Comparison of ENCODE assay signal across 11 cellular contexts in the genomic region with DNA sequence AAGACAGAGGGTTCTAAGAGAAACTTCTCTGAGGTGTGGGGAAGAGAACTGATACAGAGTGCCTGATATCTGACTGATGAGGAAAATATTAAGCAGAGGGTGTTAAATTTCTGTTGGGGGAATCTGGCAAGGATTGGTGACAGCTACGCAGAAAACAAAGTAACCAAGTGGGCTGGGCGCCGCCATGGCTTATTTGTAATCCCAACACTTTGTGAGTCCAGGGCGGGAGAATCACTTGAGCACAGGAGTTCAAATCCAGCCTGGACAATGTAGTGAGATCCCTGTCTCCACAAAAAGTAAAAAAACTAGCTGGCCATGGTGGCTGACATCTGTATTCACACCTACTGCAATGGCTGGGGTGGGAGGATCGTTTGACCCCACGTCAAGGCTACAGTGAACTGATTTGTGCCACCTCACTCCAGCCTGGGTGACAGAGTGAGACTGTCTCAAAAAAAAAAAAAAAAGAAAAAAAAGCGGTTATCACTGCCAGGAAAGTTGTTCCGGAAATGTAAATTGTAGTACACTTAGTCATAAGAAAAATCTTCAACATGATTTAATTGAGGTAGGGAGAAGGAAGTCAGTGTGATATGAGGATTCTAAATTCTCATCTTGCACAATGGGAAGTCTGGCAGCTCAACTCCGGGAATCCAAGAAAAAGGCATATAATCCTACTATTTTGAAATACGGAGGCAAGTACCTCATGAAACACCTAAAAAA. TPM values are rescaled to one million over a fixed set of nuclear protein-coding genes. Genes with fewer than 3 reads are reported as not detected.
A peak's percentile ranks its signal among the peaks of the same experiment; 100 is the strongest.
DNase-seq lines count a peak whose midpoint lies in the region; ATAC-seq and TF ChIP-seq lines count a peak whose summit lies in the region.
"Had no signal": no experiment of that assay in that cellular context is flagged by ENCODE, and none has a peak within 500 bp of the region (broad histone marks: within the 10 kb centered on the region; RNA-seq: fewer than 3 reads in every experiment).

No MANE protein-coding gene starts in this region.

- H3K27me3 ChIP-seq in HUES48 (ENCODE audit: control insufficient read depth, insufficient read depth, low read length) (no peaks in the 10 kb centered on the region), ascending aorta (no peaks in the 10 kb centered on the region)
- H3K27me3 ChIP-seq: cardiac muscle cell, neural progenitor cell had no signal

- no peak for TF ChIP-seq CTCF in ascending aorta (IDR thresholded peaks at IDR 0.05)

- H3K4me3 Mint-ChIP-seq in memory B cell = no peak overlapping the region
- no peak overlapping the region for H3K4me3 Mint-ChIP-seq in effector memory CD8-positive, alpha-beta T cell
- H3K4me3 Mint-ChIP-seq: neural progenitor cell had no signal

- no peaks in the 10 kb centered on the region for H3K9me3 ChIP-seq in HUES48 (ENCODE audit: control insufficient read depth, insufficient read depth, low read length)
- no peaks in the 10 kb centered on the region for H3K9me3 ChIP-seq in ascending aorta
- H3K9me3 ChIP-seq: Caco-2 had no signal

- no peaks in the 10 kb centered on the region for H3K27me3 Mint-ChIP-seq in memory B cell
- H3K27me3 Mint-ChIP-seq in effector memory CD8-positive, alpha-beta T cell = no peaks in the 10 kb centered on the region

- H3K27ac ChIP-seq in HUES48 (ENCODE audit: low read depth, low read length) (peak overlapping the region; percentile 44), ascending aorta (peak overlapping the region; percentile 20 to 48)
- H3K27ac ChIP-seq: cardiac muscle cell, neural progenitor cell had no signal

- H3K4me1 Mint-ChIP-seq in memory B cell = peaks cover 17% of the 10 kb centered on the region
- H3K4me1 Mint-ChIP-seq in effector memory CD8-positive, alpha-beta T cell (ENCODE audit: low read depth in 2 of 2) = peaks cover 11 to 20% of the 10 kb centered on the region in 2 donors

- H3K4me1 ChIP-seq in HUES48 (ENCODE audit: control insufficient read depth, insufficient read depth, low read length) (peaks cover 16% of the 10 kb centered on the region), ascending aorta (peaks cover 7% of the 10 kb centered on the region in 2 donors)

- DNase-seq in AG20443 (ENCODE audit: low spot score) (peak; percentile 51), ascending aorta (ENCODE audit: low spot score in 2 of 2) (no peak), memory B cell (ENCODE audit: low spot score in 2 of 2) (no peak)
- no peak for DNase-seq in effector memory CD8-positive, alpha-beta T cell
- DNase-seq: Caco-2 had no signal

- peaks cover 15% of the 10 kb centered on the region for H3K36me3 Mint-ChIP-seq in memory B cell
- H3K36me3 Mint-ChIP-seq in effector memory CD8-positive, alpha-beta T cell (ENCODE audit: insufficient read depth) = peaks cover 33% of the 10 kb centered on the region

- H3K9me3 Mint-ChIP-seq in memory B cell = no peaks in the 10 kb centered on the region
- no peaks in the 10 kb centered on the region for H3K9me3 Mint-ChIP-seq in effector memory CD8-positive, alpha-beta T cell
- H3K9me3 Mint-ChIP-seq: neural progenitor cell had no signal

- H3K27ac Mint-ChIP-seq in memory B cell = peak overlapping the region; percentile 69
- H3K27ac Mint-ChIP-seq in effector memory CD8-positive, alpha-beta T cell = peak overlapping the region in 1 of 2 donors; percentile 18
- H3K27ac Mint-ChIP-seq: neural progenitor cell had no signal

- H3K9ac ChIP-seq in HUES48 (ENCODE audit: low read depth, low read length) = no peak overlapping the region
- H3K9ac ChIP-seq: neural progenitor cell had no signal

- ATAC-seq in memory B cell (ENCODE audit: low read depth) (no peak), HG03565 (IDR thresholded peaks at IDR 0.05; ENCODE audit: unreplicated experiment) (no peak), GM18873 (IDR thresholded peaks at IDR 0.05; ENCODE audit: low FRiP score, unreplicated experiment) (no peak), GM21737 (IDR thresholded peaks at IDR 0.05; ENCODE audit: unreplicated experiment) (no peak)
- ATAC-seq in effector memory CD8-positive, alpha-beta T cell (replicated peaks) = no peak

- intact Hi-C loops in ascending aorta (cut with DNase I) = loop anchor here (10.0 kb wide), 1 partner anchor 679 kb away; a partner anchor contains a TSS

- H3K4me3 ChIP-seq in HUES48 (ENCODE audit: low read depth, low read length) (no peak overlapping the region), ascending aorta (no peak overlapping the region)
- H3K4me3 ChIP-seq: cardiac muscle cell, neural progenitor cell had no signal

- peaks cover 50% of the 10 kb centered on the region for H3K36me3 ChIP-seq in HUES48 (ENCODE audit: control insufficient read depth, insufficient read depth, low read length)
- peaks cover 17 to 29% of the 10 kb centered on the region in 2 donors for H3K36me3 ChIP-seq in ascending aorta

RNA-seq across cellular contexts. Expression of a gene that starts 2.3 kb away (rescaled TPM):
- total RNA-seq in ascending aorta = 0.75 TPM

RNA-seq across cellular contexts. Expression of a gene that starts 17.8 kb away (rescaled TPM):
- 61.4 TPM for total RNA-seq in ascending aorta

RNA-seq across cellular contexts. Expression of a gene that starts 18.0 kb away (rescaled TPM):
- 24.3 TPM for total RNA-seq in ascending aorta
